Comparison of ENCODE assay signal across 8 cellular contexts in genomic region chr2:237475704-237476107, GRCh38. TPM values are rescaled to one million over a fixed set of nuclear protein-coding genes. Genes with fewer than 3 reads are reported as not detected.
A peak's percentile ranks its signal among the peaks of the same experiment; 100 is the strongest.
DNase-seq lines count a peak whose midpoint lies in the region; ATAC-seq and TF ChIP-seq lines count a peak whose summit lies in the region.

No MANE protein-coding gene starts in this region.

- CTCF ChIA-PET in Panc1 (lab: Charles Lee): interaction anchor here (0.6 to 1.7 kb wide), 7 partner anchors 15 to 1410 kb away, joined by 3 to 11 read pairs (median 4); no protein-coding TSS in a partner anchor

- H3K4me3 ChIP-seq in Panc1 (ENCODE audit: low read depth in 2 of 2, low read length in 2 of 2): peak overlapping the region; percentile 57 to 77
- H3K4me3 ChIP-seq in body of pancreas: peak overlapping the region in 1 of 2 donors; percentile 57
- H3K4me3 ChIP-seq in left lung: peak overlapping the region; percentile 54

- peak; percentile 13 for TF ChIP-seq CTCF in Panc1 (IDR thresholded peaks at IDR 0.05)
- TF ChIP-seq CTCF in body of pancreas (IDR thresholded peaks at IDR 0.05): peak in 1 of 7 experiments; percentile 25
- TF ChIP-seq CTCF in left lung (IDR thresholded peaks at IDR 0.05): no peak

- POLR2A ChIA-PET in Panc1 (lab: Charles Lee): no interaction called here

- no peaks in the 10 kb centered on the region for H3K9me3 ChIP-seq in Panc1 (ENCODE audit: control insufficient read depth, insufficient read depth, low read depth, low read length)
- H3K9me3 ChIP-seq in body of pancreas: no peaks in the 10 kb centered on the region
- H3K9me3 ChIP-seq in left lung: no peaks in the 10 kb centered on the region

- H3K27me3 ChIP-seq in Panc1 (ENCODE audit: control insufficient read depth, insufficient read depth, low read length): no peaks in the 10 kb centered on the region
- H3K27me3 ChIP-seq in body of pancreas: no peaks in the 10 kb centered on the region
- peaks cover 0 to 32% of the 10 kb centered on the region in 2 donors for H3K27me3 ChIP-seq in left lung

- WGBS in body of pancreas, 2 donors: 7 to 11% methylated on average over 6 to 15 of the region's 15 CpGs

- peak; percentile 41 for DNase-seq in NCI-H82 (lab: John Stamatoyannopoulos, UW)
- no peak for DNase-seq in NCI-H82 treated with DMSO at 0.1 percent for 48 hours (lab: John Stamatoyannopoulos, UW; ENCODE audit: unreplicated experiment)
- DNase-seq in Panc1 (ENCODE audit: low read depth, low spot score): no peak
- DNase-seq in body of pancreas: peak in 3 of 4 donors; percentile 27 to 45 (median 36)
- peak in 1 of 2 donors; percentile 76 for DNase-seq in left lung
- peak; percentile 25 to 39 (median 27) for DNase-seq in stimulated activated CD4-positive, alpha-beta T cell treated with anti-CD3 and anti-CD28 coated beads, TNF-alpha, amount 100 ng/mL, for 4 hours (ENCODE audit: low read depth in 3 of 3)
- DNase-seq in COLO829 (ENCODE audit: low spot score): no peak
- DNase-seq in NCI-H1092 treated with DMSO at 0.1 percent for 48 hours (lab: John Stamatoyannopoulos, UW): no peak

- BruUV-seq in Panc1 (replicated peaks; lab: Mats Ljungman, UMichigan): no TSS peak

- intact Hi-C loops in Panc1 (cut with micrococcal nuclease; ENCODE audit: unreplicated experiment): loop anchor here (10.0 kb wide), 1 partner anchor 321 kb away; no protein-coding TSS in a partner anchor
- intact Hi-C loops in body of pancreas (cut with DNase I): no loop called here
- intact Hi-C loops in left lung (cut with DNase I): loop anchor here (10.0 kb wide), 2 partner anchors 51 to 351 kb away; no protein-coding TSS in a partner anchor

- TF ChIP-seq POLR2A in body of pancreas (IDR thresholded peaks at IDR 0.05): no peak

- peak overlapping the region; percentile 76 for H3K27ac ChIP-seq in Panc1 (ENCODE audit: low read length)
- H3K27ac ChIP-seq in body of pancreas: peak overlapping the region in 3 of 4 donors; percentile 84 to 91 (median 89)
- H3K27ac ChIP-seq in left lung: peak overlapping the region; percentile 90 to 98

- H3K36me3 ChIP-seq in Panc1 (ENCODE audit: control insufficient read depth, insufficient read depth, low read length): no peaks in the 10 kb centered on the region
- no peaks in the 10 kb centered on the region for H3K36me3 ChIP-seq in body of pancreas (replicated peaks in 1 of 2; ENCODE audit: insufficient read depth in 1 of 2, low read depth in 2 of 2)
- no peaks in the 10 kb centered on the region for H3K36me3 ChIP-seq in left lung

- peak; percentile 62 for ATAC-seq in Panc1
- ATAC-seq in body of pancreas: peak; percentile 44
- peak; percentile 51 for ATAC-seq in left lung

- H3K4me1 ChIP-seq in Panc1 (ENCODE audit: control insufficient read depth, insufficient read depth, low read length) (peaks cover 14% of the 10 kb centered on the region), body of pancreas (peaks cover 37% of the 10 kb centered on the region), left lung (peaks cover 23 to 33% of the 10 kb centered on the region in 2 donors)

- in situ Hi-C loops in Panc1 (cut with HindIII; ENCODE audit: low pct_unique_long_range_greater_than_20kb, low sequenced_read_pairs): no loop called here

RNA-seq across cellular contexts. Expression of gene MLPH, which starts 11.3 kb away (rescaled TPM):
- total RNA-seq in Panc1 (2021; ENCODE audit: unreplicated experiment) (60.2 TPM), body of pancreas (10 to 100 TPM; 30.3 to 64.3 TPM), left lung (100 to 1,000 TPM; 244 to 296 TPM)
- polyA plus RNA-seq in Panc1 (2012; ENCODE audit: insufficient read length): 42.9 TPM

Comparison
In these comparisons a context has a peak if more than half of its experiments do, and no peak if none do; other contexts are left out.
1. DNase-seq: peak in NCI-H82 (single experiment), body of pancreas (3 of 4) and stimulated activated CD4-positive, alpha-beta T cell treated with anti-CD3 and anti-CD28 coated beads, TNF-alpha, amount 100 ng/mL, for 4 hours (3 of 3); none in NCI-H82 treated with DMSO at 0.1 percent for 48 hours (single experiment), Panc1 (single experiment), COLO829 (single experiment) and NCI-H1092 treated with DMSO at 0.1 percent for 48 hours (single experiment).
2. Peak in every context shown above with its lines, with median percentiles within 50 percentile points of each other: ATAC-seq and H3K27ac ChIP-seq.